Comparison of ENCODE assay signal across 4 cellular contexts in genomic region chr12:52426034-52426433, GRCh38. TPM values are rescaled to one million over a fixed set of nuclear protein-coding genes. Genes with fewer than 3 reads are reported as not detected.
"Had no signal": no experiment of that assay in that cellular context is flagged by ENCODE, and none has a peak within 500 bp of the region (broad histone marks: within the 10 kb centered on the region; RNA-seq: fewer than 3 reads in every experiment).

No MANE protein-coding gene starts in this region.

- DNase-seq: GDM1, GF-D8 had no signal

- H3K4me3 ChIP-seq: GM12878 had no signal

RNA-seq across cellular contexts. Expression of gene KRT75, which starts 8.1 kb away (rescaled TPM):
- total RNA-seq: GM12878 had no signal
- polyA plus RNA-seq: GM12878 had no signal

RNA-seq across cellular contexts. Expression of gene KRT82, which starts 19.9 kb away (rescaled TPM):
- total RNA-seq: G401, GM12878 had no signal
- polyA plus RNA-seq: GM12878 had no signal

RNA-seq across cellular contexts. Expression of gene KRT6B, which starts 25.9 kb away (rescaled TPM):
- total RNA-seq: G401, GM12878 had no signal

RNA-seq across cellular contexts. Expression of gene KRT84, which starts 40.6 kb away (rescaled TPM):
- total RNA-seq: G401, GM12878 had no signal
- polyA plus RNA-seq: GM12878 had no signal

RNA-seq across cellular contexts. Expression of gene KRT6C, which starts 47.6 kb away (rescaled TPM):
- total RNA-seq: G401, GM12878 had no signal
- polyA plus RNA-seq: GM12878 had no signal
